ENCODE assay signal across 22 cellular contexts in the genomic region with DNA sequence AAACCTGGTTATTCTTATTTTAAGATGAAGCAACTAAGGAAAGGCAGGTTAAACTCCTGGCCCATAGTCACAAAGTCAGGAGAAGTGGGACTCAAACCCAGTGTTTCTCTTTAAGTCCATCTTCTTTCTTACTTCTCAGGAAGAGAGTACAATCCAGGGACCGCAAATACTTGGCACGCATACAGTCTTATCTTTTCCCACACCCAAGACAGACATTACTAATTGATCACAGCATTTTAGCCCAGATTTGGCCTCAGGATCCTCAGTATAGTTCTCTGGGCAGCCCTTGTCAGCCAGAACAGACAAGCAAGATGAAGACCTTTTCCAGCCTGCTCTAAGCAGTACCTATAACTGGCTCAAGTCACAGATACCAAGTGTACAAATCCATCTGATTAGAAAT.
DNase-seq lines count a peak whose midpoint lies in the region; ATAC-seq and TF ChIP-seq lines count a peak whose summit lies in the region.
"Had no signal": no experiment of that assay in that cellular context is flagged by ENCODE, and none has a peak within 500 bp of the region (broad histone marks: within the 10 kb centered on the region; RNA-seq: fewer than 3 reads in every experiment).

No MANE protein-coding gene starts in this region.

- peak; percentile 65 for DNase-seq in OCI-M1 (lab: John Stamatoyannopoulos, UW)
- peak; percentile 77 to 90 for DNase-seq in cardiac fibroblast (ENCODE audit: low read depth in 2 of 2)
- peak; percentile 73 for DNase-seq in fibroblast of villous mesenchyme (ENCODE audit: low read depth)
- DNase-seq in smooth muscle cell (lab: John Stamatoyannopoulos, UW; ENCODE audit: unreplicated experiment) = no peak
- DNase-seq in NCI-H524 (lab: John Stamatoyannopoulos, UW) = no peak
- no peak for DNase-seq in NK-92 (lab: John Stamatoyannopoulos, UW; ENCODE audit: unreplicated experiment)
- DNase-seq: activated CD4-positive, alpha-beta T cell treated with anti-CD3 and anti-CD28 coated beads for 48 hours; activated gamma-delta T cell treated with Interleukin-2 at 50 U/mL for 16 hours; activated T-cell treated with anti-CD3 and anti-CD28 coated beads, Interleukin-2, amount 50 U/mL, for 1 hour; colonic mucosa; DMS53; effector memory CD4-positive, alpha-beta T cell; esophagus squamous epithelium; H9; hypothalamus; immature natural killer cell; naive thymus-derived CD8-positive, alpha-beta T cell; NCI-H446 treated with DMSO at 0.1 percent for 48 hours had no signal

- no peak overlapping the region for H3K9ac ChIP-seq in smooth muscle cell (ENCODE audit: low read depth)
- H3K9ac ChIP-seq: BLaER1 had no signal

- no peaks in the 10 kb centered on the region for H3K36me3 ChIP-seq in smooth muscle cell (ENCODE audit: low read depth)
- H3K36me3 ChIP-seq: BLaER1, colonic mucosa, esophagus squamous epithelium had no signal

- peaks cover 6% of the 10 kb centered on the region for H3K4me1 ChIP-seq in smooth muscle cell (ENCODE audit: low read depth)
- H3K4me1 ChIP-seq: colonic mucosa had no signal

- no peak for ATAC-seq in esophagus mucosa
- ATAC-seq: left lobe of liver; naive thymus-derived CD8-positive, alpha-beta T cell had no signal

- H4K20me1 ChIP-seq in smooth muscle cell (ENCODE audit: low read depth) = no peaks in the 10 kb centered on the region
- H4K20me1 ChIP-seq: BLaER1 had no signal

- H3K4me3 ChIP-seq in cardiac fibroblast (replicated peaks in 1 of 2; ENCODE audit: low read depth in 2 of 2, low read length in 2 of 2) = no peak overlapping the region
- no peak overlapping the region for H3K4me3 ChIP-seq in fibroblast of villous mesenchyme (ENCODE audit: low read depth, low read length)
- H3K4me3 ChIP-seq in smooth muscle cell = no peak overlapping the region
- H3K4me3 ChIP-seq: BLaER1, colonic mucosa, esophagus squamous epithelium had no signal

- peaks cover 9% of the 10 kb centered on the region for H3F3A ChIP-seq in smooth muscle cell (ENCODE audit: low read depth)

- WGBS in smooth muscle cell (ENCODE audit: low lambda C conversion rate) = 35% methylated on average over 2 of the region's 2 CpGs

- H3K4me2 ChIP-seq in smooth muscle cell = no peak overlapping the region
- H3K4me2 ChIP-seq: BLaER1 had no signal

- H3K27me3 ChIP-seq in smooth muscle cell (ENCODE audit: low read depth) = no peaks in the 10 kb centered on the region
- H3K27me3 ChIP-seq: BLaER1, colonic mucosa, esophagus squamous epithelium had no signal

- peak overlapping the region; percentile 32 for H3K27ac ChIP-seq in smooth muscle cell (ENCODE audit: low read depth)
- H3K27ac ChIP-seq: BLaER1, colonic mucosa, esophagus squamous epithelium, VCaP had no signal

- H3K79me2 ChIP-seq in smooth muscle cell (ENCODE audit: low read depth) = no peaks in the 10 kb centered on the region

- no peaks in the 10 kb centered on the region for H3K9me3 ChIP-seq in smooth muscle cell (replicated peaks; ENCODE audit: low read depth)
- H3K9me3 ChIP-seq: BLaER1, colonic mucosa, esophagus squamous epithelium had no signal

- H2AFZ ChIP-seq in smooth muscle cell (ENCODE audit: low read depth) = no peak overlapping the region

- TF ChIP-seq CTCF in cardiac fibroblast (IDR thresholded peaks at IDR 0.05; ENCODE audit: low read depth, low read length) (no peak), fibroblast of villous mesenchyme (IDR thresholded peaks at IDR 0.05; ENCODE audit: insufficient read depth, low read depth, low read length) (no peak), smooth muscle cell (IDR thresholded peaks at IDR 0.05; ENCODE audit: borderline replicate concordance, insufficient read depth, poor library complexity, severe bottlenecking) (no peak)

Comparison
In these comparisons a context has a peak if more than half of its experiments do, and no peak if none do; other contexts are left out.
1. DNase-seq: peak in OCI-M1 (single experiment), cardiac fibroblast (2 of 2) and fibroblast of villous mesenchyme (single experiment); none in smooth muscle cell (single experiment), NCI-H524 (0 of 2) and NK-92 (single experiment).